In the genomic region with DNA sequence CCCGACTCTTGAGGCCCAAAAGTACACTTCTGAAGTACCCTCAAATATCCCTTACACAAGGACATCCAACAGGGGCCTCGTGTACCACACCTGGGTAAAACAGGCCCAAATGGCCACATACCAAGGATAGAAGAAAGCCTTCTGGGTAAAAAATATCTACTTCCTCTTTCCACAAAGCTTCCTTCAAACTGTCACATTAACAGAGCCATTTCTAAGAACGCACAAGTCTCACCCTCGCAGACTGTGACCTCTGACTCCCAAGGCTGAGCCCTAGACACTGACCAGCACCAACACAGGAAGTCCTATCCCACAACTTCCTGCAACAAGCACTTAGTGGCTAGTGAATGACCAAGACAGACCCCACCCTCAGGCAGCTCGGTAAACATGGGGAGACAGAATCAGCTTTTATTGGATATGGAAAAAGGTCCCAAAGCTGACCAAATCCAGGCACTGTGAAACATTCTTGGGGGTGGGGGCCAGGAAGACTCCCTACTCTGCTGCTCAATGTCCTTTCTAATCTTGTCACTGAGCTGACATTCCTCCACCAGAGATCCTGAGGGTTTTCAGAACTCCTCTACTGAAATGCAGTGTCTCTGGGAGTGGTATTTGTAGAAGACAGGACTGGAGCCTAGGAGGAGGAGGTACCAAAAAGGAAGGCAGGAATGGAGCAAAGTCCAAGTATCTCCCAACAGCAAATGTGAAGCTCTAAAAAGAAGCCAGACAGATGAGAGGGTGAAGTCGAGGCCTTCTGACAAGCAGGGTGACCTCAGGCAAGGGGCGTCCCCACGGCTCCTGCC, we compare ENCODE assay signal across 1 cellular context.
TF ChIP-seq lines count a peak whose summit lies in the region.

No MANE protein-coding gene starts in this region.

TF ChIP-seq in HepG2, 621 proteins besides CTCF, POLR2A, EP300 and RAD21:
- TF ChIP-seq, protein P1, sequence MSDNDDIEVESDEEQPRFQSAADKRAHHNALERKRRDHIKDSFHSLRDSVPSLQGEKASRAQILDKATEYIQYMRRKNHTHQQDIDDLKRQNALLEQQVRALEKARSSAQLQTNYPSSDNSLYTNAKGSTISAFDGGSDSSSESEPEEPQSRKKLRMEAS (IDR thresholded peaks at IDR 0.05), result peak; percentile 23; the same call in 1 of the 2 replicates
- TF ChIP-seq, protein P2, sequence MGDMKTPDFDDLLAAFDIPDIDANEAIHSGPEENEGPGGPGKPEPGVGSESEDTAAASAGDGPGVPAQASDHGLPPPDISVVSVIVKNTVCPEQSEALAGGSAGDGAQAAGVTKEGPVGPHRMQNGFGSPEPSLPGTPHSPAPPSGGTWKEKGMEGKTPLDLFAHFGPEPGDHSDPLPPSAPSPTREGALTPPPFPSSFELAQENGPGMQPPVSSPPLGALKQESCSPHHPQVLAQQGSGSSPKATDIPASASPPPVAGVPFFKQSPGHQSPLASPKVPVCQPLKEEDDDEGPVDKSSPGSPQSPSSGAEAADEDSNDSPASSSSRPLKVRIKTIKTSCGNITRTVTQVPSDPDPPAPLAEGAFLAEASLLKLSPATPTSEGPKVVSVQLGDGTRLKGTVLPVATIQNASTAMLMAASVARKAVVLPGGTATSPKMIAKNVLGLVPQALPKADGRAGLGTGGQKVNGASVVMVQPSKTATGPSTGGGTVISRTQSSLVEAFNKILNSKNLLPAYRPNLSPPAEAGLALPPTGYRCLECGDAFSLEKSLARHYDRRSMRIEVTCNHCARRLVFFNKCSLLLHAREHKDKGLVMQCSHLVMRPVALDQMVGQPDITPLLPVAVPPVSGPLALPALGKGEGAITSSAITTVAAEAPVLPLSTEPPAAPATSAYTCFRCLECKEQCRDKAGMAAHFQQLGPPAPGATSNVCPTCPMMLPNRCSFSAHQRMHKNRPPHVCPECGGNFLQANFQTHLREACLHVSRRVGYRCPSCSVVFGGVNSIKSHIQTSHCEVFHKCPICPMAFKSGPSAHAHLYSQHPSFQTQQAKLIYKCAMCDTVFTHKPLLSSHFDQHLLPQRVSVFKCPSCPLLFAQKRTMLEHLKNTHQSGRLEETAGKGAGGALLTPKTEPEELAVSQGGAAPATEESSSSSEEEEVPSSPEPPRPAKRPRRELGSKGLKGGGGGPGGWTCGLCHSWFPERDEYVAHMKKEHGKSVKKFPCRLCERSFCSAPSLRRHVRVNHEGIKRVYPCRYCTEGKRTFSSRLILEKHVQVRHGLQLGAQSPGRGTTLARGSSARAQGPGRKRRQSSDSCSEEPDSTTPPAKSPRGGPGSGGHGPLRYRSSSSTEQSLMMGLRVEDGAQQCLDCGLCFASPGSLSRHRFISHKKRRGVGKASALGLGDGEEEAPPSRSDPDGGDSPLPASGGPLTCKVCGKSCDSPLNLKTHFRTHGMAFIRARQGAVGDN (CRISPR knock-in tag; IDR thresholded peaks at IDR 0.05), result peak; percentile 39; the same call in 1 of the 2 replicates
- no peak for TF ChIP-seq NCOA5 (CRISPR knock-in tag; IDR thresholded peaks at IDR 0.05)
- no peak for TF ChIP-seq YEATS2 (CRISPR knock-in tag; IDR thresholded peaks at IDR 0.05; ENCODE audit: borderline replicate concordance)
- TF ChIP-seq, protein P3, sequence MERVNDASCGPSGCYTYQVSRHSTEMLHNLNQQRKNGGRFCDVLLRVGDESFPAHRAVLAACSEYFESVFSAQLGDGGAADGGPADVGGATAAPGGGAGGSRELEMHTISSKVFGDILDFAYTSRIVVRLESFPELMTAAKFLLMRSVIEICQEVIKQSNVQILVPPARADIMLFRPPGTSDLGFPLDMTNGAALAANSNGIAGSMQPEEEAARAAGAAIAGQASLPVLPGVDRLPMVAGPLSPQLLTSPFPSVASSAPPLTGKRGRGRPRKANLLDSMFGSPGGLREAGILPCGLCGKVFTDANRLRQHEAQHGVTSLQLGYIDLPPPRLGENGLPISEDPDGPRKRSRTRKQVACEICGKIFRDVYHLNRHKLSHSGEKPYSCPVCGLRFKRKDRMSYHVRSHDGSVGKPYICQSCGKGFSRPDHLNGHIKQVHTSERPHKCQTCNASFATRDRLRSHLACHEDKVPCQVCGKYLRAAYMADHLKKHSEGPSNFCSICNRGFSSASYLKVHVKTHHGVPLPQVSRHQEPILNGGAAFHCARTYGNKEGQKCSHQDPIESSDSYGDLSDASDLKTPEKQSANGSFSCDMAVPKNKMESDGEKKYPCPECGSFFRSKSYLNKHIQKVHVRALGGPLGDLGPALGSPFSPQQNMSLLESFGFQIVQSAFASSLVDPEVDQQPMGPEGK (CRISPR knock-in tag; IDR thresholded peaks at IDR 0.05), result 0 out of 2 replicates have a peak, but pooled peaks have one; percentile 5
- TF ChIP-seq NR2F6 (IDR thresholded peaks at IDR 0.05), result peak; percentile 62; the same call in 1 of the 2 replicates
- TF ChIP-seq NR2F6 (CRISPR knock-in tag; IDR thresholded peaks at IDR 0.05), result peak; percentile 63; the same call in 1 of the 2 replicates
- TF ChIP-seq FOXP1 (IDR thresholded peaks at IDR 0.05), result no peak
- TF ChIP-seq FOXP1 (CRISPR knock-in tag; IDR thresholded peaks at IDR 0.05), result no peak
- peak; percentile 26; the same call in 1 of the 2 replicates for TF ChIP-seq SAP130 (CRISPR knock-in tag; IDR thresholded peaks at IDR 0.05; ENCODE audit: low read depth)
- 0 out of 2 replicates have a peak, but pooled peaks have one; percentile 30 for TF ChIP-seq MTA1 (CRISPR knock-in tag; IDR thresholded peaks at IDR 0.05; ENCODE audit: borderline replicate concordance)
- no peak for TF ChIP-seq RFX3 (CRISPR knock-in tag; IDR thresholded peaks at IDR 0.05)
- peak; percentile 27; the same call in 1 of the 2 replicates for TF ChIP-seq NR2C2 (CRISPR knock-in tag; IDR thresholded peaks at IDR 0.05; ENCODE audit: borderline replicate concordance)
- TF ChIP-seq GABPA (IDR thresholded peaks at IDR 0.05; ENCODE audit: low read depth, low read length), result peak; percentile 50
- TF ChIP-seq GABPA (CRISPR knock-in tag; IDR thresholded peaks at IDR 0.05; ENCODE audit: low read depth), result peak; percentile 86
- no peak for TF ChIP-seq FOXA1 (IDR thresholded peaks at IDR 0.05)
- peak; percentile 57; the same call in 1 of the 2 replicates for TF ChIP-seq FOXA1 (CRISPR knock-in tag; IDR thresholded peaks at IDR 0.05)
- TF ChIP-seq HNF4A (CRISPR knock-in tag; IDR thresholded peaks at IDR 0.05), result peak; percentile 17; the same call in 1 of the 2 replicates
- TF ChIP-seq PPARG (CRISPR knock-in tag; conservative IDR thresholded peaks at IDR 0.05), result 0 out of 2 replicates have a peak, but pooled peaks have one; percentile 19
TF ChIP-seq in HepG2: peak in this region for 11.
